ENCODE assay signal across 1 cellular context in the genomic region with DNA sequence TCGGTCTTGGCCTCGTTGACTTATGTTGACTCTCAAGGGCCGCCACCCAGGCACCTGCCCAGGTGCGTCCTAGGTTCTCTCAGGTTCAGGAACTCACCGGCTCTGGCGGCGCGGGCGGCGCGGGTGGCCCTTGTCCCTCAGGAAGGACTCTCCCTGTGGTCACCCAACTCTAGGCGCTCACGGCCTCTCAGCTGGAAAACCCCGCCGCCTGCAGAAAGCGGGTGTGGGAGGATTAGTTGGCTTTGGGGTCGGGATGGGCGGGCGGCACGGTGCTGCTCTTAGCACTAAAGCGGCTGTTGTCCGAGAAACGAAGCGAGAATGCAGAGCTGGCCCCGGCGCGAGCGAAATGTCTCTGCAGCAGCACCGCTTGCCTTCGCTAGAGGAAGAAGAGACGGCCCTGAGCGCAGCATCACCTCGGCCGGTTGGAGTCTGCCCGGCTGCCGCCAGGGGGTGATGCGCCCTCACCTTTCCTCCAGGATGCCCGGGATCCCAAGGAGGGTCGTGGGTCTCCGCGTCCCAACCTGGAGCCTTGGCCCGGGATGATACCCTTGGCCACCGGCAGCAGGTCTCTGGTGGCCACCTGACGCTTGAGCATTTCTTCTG.
TF ChIP-seq lines count a peak whose summit lies in the region.

No MANE protein-coding gene starts in this region.

TF ChIP-seq in K562, 482 proteins besides CTCF, POLR2A, EP300 and RAD21 (continued from another document):
- TF ChIP-seq ZNF133 (CRISPR knock-in tag; IDR thresholded peaks at IDR 0.05) (no peak), ZBTB33 (CRISPR knock-in tag; IDR thresholded peaks at IDR 0.05) (peak; percentile 31; the same call in 1 of the 2 replicates), MAFK (IDR thresholded peaks at IDR 0.05; ENCODE audit: low read length) (no peak), CSDE1 (IDR thresholded peaks at IDR 0.05) (no peak), ZC3H11A (IDR thresholded peaks at IDR 0.05; ENCODE audit: low read depth, low read length) (no peak), ZEB2 (IDR thresholded peaks at IDR 0.05) (no peak), SLC30A9 (CRISPR knock-in tag; IDR thresholded peaks at IDR 0.05) (no peak), ZNF398 (CRISPR knock-in tag; IDR thresholded peaks at IDR 0.05) (no peak), PPARD (CRISPR knock-in tag; IDR thresholded peaks at IDR 0.05) (no peak), ZNF766 (CRISPR knock-in tag; conservative IDR thresholded peaks at IDR 0.05) (no peak), SMC3 (conservative IDR thresholded peaks at IDR 0.05; ENCODE audit: insufficient read depth, low read depth, low read length) (peak; percentile 57; the same call in 1 of the 2 replicates), ZBTB1 (CRISPR knock-in tag; IDR thresholded peaks at IDR 0.05; ENCODE audit: borderline replicate concordance, low read depth) (no peak), PCBP1 (IDR thresholded peaks at IDR 0.05; ENCODE audit: low read depth, low read length, poor library complexity, severe bottlenecking) (peak; percentile 48), CTBP1 (IDR thresholded peaks at IDR 0.05; ENCODE audit: borderline replicate concordance) (peak; percentile 39; the same call in 1 of the 2 replicates), NCOA1 (IDR thresholded peaks at IDR 0.05; ENCODE audit: low read depth) (no peak), RCOR1 (IDR thresholded peaks at IDR 0.05; ENCODE audit: borderline replicate concordance in 1 of 2, low read depth in 2 of 2, low read length in 2 of 2) (peak in 1 of 2 experiments; percentile 51; a peak in 1 of 4 replicates)
- TF ChIP-seq, protein P1, sequence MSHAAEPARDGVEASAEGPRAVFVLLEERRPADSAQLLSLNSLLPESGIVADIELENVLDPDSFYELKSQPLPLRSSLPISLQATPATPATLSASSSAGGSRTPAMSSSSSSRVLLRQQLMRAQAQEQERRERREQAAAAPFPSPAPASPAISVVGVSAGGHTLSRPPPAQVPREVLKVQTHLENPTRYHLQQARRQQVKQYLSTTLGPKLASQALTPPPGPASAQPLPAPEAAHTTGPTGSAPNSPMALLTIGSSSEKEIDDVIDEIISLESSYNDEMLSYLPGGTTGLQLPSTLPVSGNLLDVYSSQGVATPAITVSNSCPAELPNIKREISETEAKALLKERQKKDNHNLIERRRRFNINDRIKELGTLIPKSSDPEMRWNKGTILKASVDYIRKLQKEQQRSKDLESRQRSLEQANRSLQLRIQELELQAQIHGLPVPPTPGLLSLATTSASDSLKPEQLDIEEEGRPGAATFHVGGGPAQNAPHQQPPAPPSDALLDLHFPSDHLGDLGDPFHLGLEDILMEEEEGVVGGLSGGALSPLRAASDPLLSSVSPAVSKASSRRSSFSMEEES (CRISPR knock-in tag; IDR thresholded peaks at IDR 0.05): no peak
